ENCODE assay signal across 17 cellular contexts in the genomic region with DNA sequence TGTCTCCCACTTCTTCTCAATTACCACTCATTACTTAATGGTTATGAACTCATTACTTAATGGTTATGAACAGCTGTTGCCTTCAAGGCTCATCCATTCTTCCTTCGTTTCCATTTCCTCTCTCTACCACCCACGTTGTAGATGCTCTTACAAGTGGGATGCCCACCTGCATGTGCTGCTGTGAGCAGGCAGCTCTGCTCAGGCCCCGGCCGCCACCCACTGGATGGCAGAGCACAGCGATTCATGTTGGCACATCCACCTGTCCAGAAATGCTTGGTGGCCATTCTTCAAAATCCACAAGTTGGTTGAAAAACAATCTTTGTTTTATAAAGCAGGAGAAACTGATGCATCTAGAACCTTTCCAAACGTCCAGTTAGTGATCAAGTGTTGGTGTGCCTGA.
"Had no signal": no experiment of that assay in that cellular context is flagged by ENCODE, and none has a peak within 500 bp of the region (broad histone marks: within the 10 kb centered on the region; RNA-seq: fewer than 3 reads in every experiment).

No MANE protein-coding gene starts in this region.

- H3K9me2 ChIP-seq: SK-N-SH had no signal

- DNase-seq: activated B cell treated with CpG ODN at 0.5 μM for 24 hours; activated CD4-positive, alpha-beta T cell treated with anti-CD3 and anti-CD28 coated beads, Interleukin-2, amount 50 U/mL, for 1 hour; activated T-cell treated with anti-CD3 and anti-CD28 coated beads for 4 hours; gastrocnemius medialis; heart right ventricle; left colon; lower lobe of right lung; midbrain; ovary; SK-N-SH; stimulated activated CD4-positive, alpha-beta T cell treated with anti-CD3 and anti-CD28 coated beads, Interleukin-12 subunit alpha, Interleukin-12 subunit beta, amount 100 ng/mL, for 4 hours; stimulated activated CD4-positive, alpha-beta T cell treated with anti-CD3 and anti-CD28 coated beads, Interleukin-2, amount 100 ng/mL, for 24 hours; transverse colon had no signal

- ATAC-seq: gastrocnemius medialis; heart right ventricle; lower lobe of right lung; stimulated activated effector memory CD8-positive, alpha-beta T cell treated with anti-CD3 and anti-CD28 coated beads, Interleukin-12 subunit alpha, Interleukin-12 subunit beta, amount 100 ng/mL, for 72 hours had no signal

- H3K4me3 ChIP-seq: ascending aorta, gastrocnemius medialis, heart right ventricle, lower lobe of right lung, ovary, transverse colon, vagina had no signal

- H3K9ac ChIP-seq: SK-N-SH had no signal

- H3K27ac Mint-ChIP-seq: activated B cell treated with CpG ODN at 0.5 μM for 24 hours; activated T-helper 2 cell treated with anti-CD3 and anti-CD28 coated beads, Interferon-gamma antibody, Interleukin-2, Interleukin-4, amounts not matched to agents 10 μg/mL and 5 μg/mL and 100 μg/mL, durations not matched to agents 14 hours and 24 hours and 36 hours; stimulated activated effector memory CD8-positive, alpha-beta T cell treated with anti-CD3 and anti-CD28 coated beads, Interleukin-12 subunit alpha, Interleukin-12 subunit beta, amount 100 ng/mL, for 72 hours had no signal

- H3K27ac ChIP-seq: ascending aorta, gastrocnemius medialis, lower lobe of right lung, ovary, vagina had no signal

- H3K4me2 ChIP-seq: SK-N-SH had no signal

- H3K4me3 Mint-ChIP-seq: activated B cell treated with CpG ODN at 0.5 μM for 24 hours; stimulated activated effector memory CD8-positive, alpha-beta T cell treated with anti-CD3 and anti-CD28 coated beads, Interleukin-12 subunit alpha, Interleukin-12 subunit beta, amount 100 ng/mL, for 72 hours had no signal

- H3K27me3 Mint-ChIP-seq: activated B cell treated with CpG ODN at 0.5 μM for 24 hours had no signal

- H3K27me3 ChIP-seq: ascending aorta, gastrocnemius medialis, heart right ventricle, ovary, transverse colon, vagina had no signal

- H3K9me3 Mint-ChIP-seq: activated B cell treated with CpG ODN at 0.5 μM for 24 hours; activated T-helper 2 cell treated with anti-CD3 and anti-CD28 coated beads, Interferon-gamma antibody, Interleukin-2, Interleukin-4, amounts not matched to agents 10 μg/mL and 5 μg/mL and 100 μg/mL, durations not matched to agents 14 hours and 24 hours and 36 hours; stimulated activated effector memory CD8-positive, alpha-beta T cell treated with anti-CD3 and anti-CD28 coated beads, Interleukin-12 subunit alpha, Interleukin-12 subunit beta, amount 100 ng/mL, for 72 hours had no signal

- H3K9me3 ChIP-seq: gastrocnemius medialis, heart right ventricle, lower lobe of right lung, ovary, SK-N-SH, transverse colon, vagina had no signal

- H3K36me3 ChIP-seq: ovary had no signal
